1 cellular context compared by ENCODE assay signal in genomic region chr1:227318003-227318851, GRCh38.
TF ChIP-seq lines count a peak whose summit lies in the region.

Gene CDC42BPA (minus strand): TSS chr1:227318492. CDS start chr1:227317182, 1,310 bp downstream.

TF ChIP-seq in HEK293, 187 proteins besides CTCF, POLR2A, EP300 and RAD21 (continued from another document and continues in another):
- TF ChIP-seq TSHZ1 (tag by site-specific recombination; IDR thresholded peaks at IDR 0.05; ENCODE audit: borderline replicate concordance) (no peak; the same call in 1 of the 2 replicates), KLF8 (tag by site-specific recombination; IDR thresholded peaks at IDR 0.05) (peak; percentile 97), ZBTB48 (tag by site-specific recombination; IDR thresholded peaks at IDR 0.05) (peak; percentile 80), ZNF280D (tag by site-specific recombination; IDR thresholded peaks at IDR 0.05) (0 out of 2 replicates have a peak, but pooled peaks have one; percentile 55), ZNF223 (tag by site-specific recombination; IDR thresholded peaks at IDR 0.05) (peak; percentile 85; the same call in 1 of the 2 replicates), GLIS2 (tag by site-specific recombination; IDR thresholded peaks at IDR 0.05) (peak; percentile 89), ZXDB (tag by site-specific recombination; IDR thresholded peaks at IDR 0.05) (peak; percentile 82), HIC1 (tag by site-specific recombination; IDR thresholded peaks at IDR 0.05) (0 out of 2 replicates have a peak, but pooled peaks have one; percentile 24), ZSCAN4 (tag by site-specific recombination; IDR thresholded peaks at IDR 0.05) (peak; percentile 18; the same call in 1 of the 2 replicates), SP3 (tag by site-specific recombination; IDR thresholded peaks at IDR 0.05) (peak; percentile 86), ZNF571 (tag by site-specific recombination; IDR thresholded peaks at IDR 0.05) (no peak), GLI2 (tag by site-specific recombination; IDR thresholded peaks at IDR 0.05; ENCODE audit: borderline replicate concordance, low read depth) (no peak), ZNF362 (tag by site-specific recombination; IDR thresholded peaks at IDR 0.05) (no peak), KLF17 (tag by site-specific recombination; IDR thresholded peaks at IDR 0.05) (peak; percentile 69), ZNF394 (tag by site-specific recombination; IDR thresholded peaks at IDR 0.05; ENCODE audit: borderline replicate concordance) (peak; percentile 58; the same call in 1 of the 2 replicates), ZSCAN30 (tag by site-specific recombination; IDR thresholded peaks at IDR 0.05) (peak; percentile 78), ZNF600 (tag by site-specific recombination; IDR thresholded peaks at IDR 0.05) (peak; percentile 87), ZNF24 (tag by site-specific recombination; IDR thresholded peaks at IDR 0.05) (no peak), ZNF629 (tag by site-specific recombination; IDR thresholded peaks at IDR 0.05) (peak; percentile 25; the same call in 1 of the 2 replicates), ZNF548 (tag by site-specific recombination; IDR thresholded peaks at IDR 0.05) (no peak), ZNF26 (tag by site-specific recombination; IDR thresholded peaks at IDR 0.05) (no peak), ZBTB6 (tag by site-specific recombination; IDR thresholded peaks at IDR 0.05) (peak; percentile 20; the same call in 1 of the 2 replicates), SALL2 (tag by site-specific recombination; IDR thresholded peaks at IDR 0.05; ENCODE audit: borderline replicate concordance) (no peak), ZNF239 (tag by site-specific recombination; IDR thresholded peaks at IDR 0.05) (no peak), MYNN (tag by site-specific recombination; IDR thresholded peaks at IDR 0.05; ENCODE audit: borderline replicate concordance) (no peak), ZBTB26 (tag by site-specific recombination; optimal IDR thresholded peaks at IDR 0.05) (peak; percentile 98), ZNF202 (tag by site-specific recombination; IDR thresholded peaks at IDR 0.05; ENCODE audit: borderline replicate concordance) (no peak), ZBTB8A (tag by site-specific recombination; IDR thresholded peaks at IDR 0.05) (peak; percentile 92), ZBTB44 (tag by site-specific recombination; IDR thresholded peaks at IDR 0.05) (peak; percentile 77), ZNF426 (tag by site-specific recombination; IDR thresholded peaks at IDR 0.05) (no peak), ZNF692 (tag by site-specific recombination; IDR thresholded peaks at IDR 0.05) (peak; percentile 14), ZBTB17 (tag by site-specific recombination; IDR thresholded peaks at IDR 0.05) (no peak; the same call in none of the 2 replicates), ZNF23 (tag by site-specific recombination; IDR thresholded peaks at IDR 0.05; ENCODE audit: borderline replicate concordance) (no peak), ZNF792 (tag by site-specific recombination; IDR thresholded peaks at IDR 0.05) (0 out of 2 replicates have a peak, but pooled peaks have one; percentile 16)
